11 cellular contexts compared by ENCODE assay signal in the genomic region with DNA sequence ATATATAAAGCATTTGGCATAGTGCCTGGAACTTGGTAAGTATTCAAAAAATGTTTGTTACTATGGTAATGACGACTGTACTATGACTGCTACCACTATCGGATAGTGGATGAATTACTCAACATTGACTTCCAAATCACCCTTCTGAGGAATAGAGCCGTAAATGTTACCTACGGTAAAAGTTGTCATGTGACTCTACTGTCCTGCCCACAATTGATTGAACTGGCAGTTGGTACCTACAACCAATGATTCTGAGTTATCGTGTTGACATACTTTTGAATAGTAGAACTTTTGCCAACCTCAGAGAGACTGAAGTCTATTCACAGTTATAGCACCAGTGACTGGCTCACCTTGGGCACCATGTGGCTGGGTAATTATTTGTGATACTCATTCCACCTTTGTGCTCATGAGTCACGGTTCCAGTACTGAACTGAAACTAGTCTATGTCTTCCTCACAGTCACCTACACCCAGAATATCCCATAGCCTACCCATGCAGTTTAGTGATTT.
DNase-seq lines count a peak whose midpoint lies in the region; ATAC-seq, FAIRE-seq and TF ChIP-seq lines count a peak whose summit lies in the region.
"Had no signal": no experiment of that assay in that cellular context is flagged by ENCODE, and none has a peak within 500 bp of the region (broad histone marks: within the 10 kb centered on the region; RNA-seq: fewer than 3 reads in every experiment).

No MANE protein-coding gene starts in this region.

- FAIRE-seq in urothelium cell line (lab: Jason Lieb, UNC): no peak

- no peak for TF ChIP-seq CTCF in choroid plexus epithelial cell (conservative IDR thresholded peaks at IDR 0.05; ENCODE audit: low read depth, low read length)

- DNase-seq in EL: peak; percentile 57
- peak; percentile 37 for DNase-seq in choroid plexus epithelial cell (ENCODE audit: low read depth)
- no peak for DNase-seq in activated CD4-positive, alpha-beta T cell treated with anti-CD3 and anti-CD28 coated beads, Interleukin-2, amount 50 U/mL, for 48 hours
- DNase-seq in urothelium cell line (ENCODE audit: low spot score): no peak
- no peak for DNase-seq in RPMI8226
- DNase-seq: activated effector memory CD4-positive, alpha-beta T cell treated with Interleukin-2 at 50 U/mL for 16 hours; NCI-H1930; SIG-M5 had no signal

- ATAC-seq in GM21786 (IDR thresholded peaks at IDR 0.05; ENCODE audit: unreplicated experiment): peak; percentile 90
- peak; percentile 96 for ATAC-seq in HG03460 (IDR thresholded peaks at IDR 0.05; ENCODE audit: unreplicated experiment)
- no peak for ATAC-seq in esophagus mucosa

- H3K4me3 ChIP-seq in choroid plexus epithelial cell (ENCODE audit: low read depth, low read length): no peak overlapping the region

Comparison
In these comparisons a context has a peak if more than half of its experiments do, and no peak if none do; other contexts are left out.
1. DNase-seq: peak in EL (single experiment) and choroid plexus epithelial cell (single experiment); none in activated CD4-positive, alpha-beta T cell treated with anti-CD3 and anti-CD28 coated beads, Interleukin-2, amount 50 U/mL, for 48 hours (0 of 2), urothelium cell line (single experiment) and RPMI8226 (single experiment).